In genomic region chr4:47664051-47664826, GRCh38 we compare ENCODE assay signal across 29 cellular contexts.
"Had no signal": no experiment of that assay in that cellular context is flagged by ENCODE, and none has a peak within 500 bp of the region (broad histone marks: within the 10 kb centered on the region; RNA-seq: fewer than 3 reads in every experiment).

No MANE protein-coding gene starts in this region.

- H3K27ac ChIP-seq: brain microvascular endothelial cell had no signal

- H3K27me3 ChIP-seq: brain microvascular endothelial cell had no signal

- ATAC-seq: activated CD8-positive, alpha-beta T cell treated with anti-CD3 and anti-CD28 coated beads for 36 hours; activated T-cell treated with anti-CD3 and anti-CD28 coated beads, Interleukin-2, amount 50 U/mL, for 72 hours; activated T-helper 17 cell treated with anti-CD3 and anti-CD28 coated beads, Interleukin-2, amount 50 U/mL, for 72 hours; K562; Panc1 had no signal

- H3K36me3 ChIP-seq: brain microvascular endothelial cell had no signal

- H3K4me3 ChIP-seq: K562 had no signal

- DNase-seq: activated CD4-positive, alpha-beta T cell treated with anti-CD3 and anti-CD28 coated beads, Interleukin-2, amount 10 ng/mL, durations not matched to agents 24 days and 14 days; activated CD4-positive, alpha-beta T cell treated with anti-CD3 and anti-CD28 coated beads, Interleukin-2, amount 50 U/mL, for 4 hours; activated CD8-positive, alpha-beta T cell treated with anti-CD3 and anti-CD28 coated beads for 36 hours; activated effector memory CD4-positive, alpha-beta T cell treated with anti-CD3 and anti-CD28 coated beads, Interleukin-2, amount 50 U/mL, for 16 hours; activated naive CD4-positive, alpha-beta T cell; activated naive CD4-positive, alpha-beta T cell treated with anti-CD3 and anti-CD28 coated beads, Interleukin-2, amount 50 U/mL, for 16 hours; activated naive CD8-positive, alpha-beta T cell treated with anti-CD3 and anti-CD28 coated beads for 36 hours; activated T-cell treated with anti-CD3 and anti-CD28 coated beads, Interleukin-2, amount 50 U/mL, for 1 hour; activated T-cell treated with anti-CD3 and anti-CD28 coated beads, Interleukin-2, amount 50 U/mL, for 72 hours; amniotic stem cell; aorta; brain microvascular endothelial cell; IMR-90; NCI-H1092 treated with DMSO at 0.1 percent for 48 hours; NCI-H1417; NCI-H146; NCI-H187; NCI-H2029 treated with DMSO at 0.1 percent for 48 hours; NCI-H2107; NCI-H345; NCI-H524 treated with DMSO at 0.1 percent for 48 hours; SIG-M5; SW 1271; T-helper 1 cell; T-helper 2 cell; T-helper 9 cell had no signal
